Comparison of ENCODE assay signal across 12 cellular contexts in the genomic region with DNA sequence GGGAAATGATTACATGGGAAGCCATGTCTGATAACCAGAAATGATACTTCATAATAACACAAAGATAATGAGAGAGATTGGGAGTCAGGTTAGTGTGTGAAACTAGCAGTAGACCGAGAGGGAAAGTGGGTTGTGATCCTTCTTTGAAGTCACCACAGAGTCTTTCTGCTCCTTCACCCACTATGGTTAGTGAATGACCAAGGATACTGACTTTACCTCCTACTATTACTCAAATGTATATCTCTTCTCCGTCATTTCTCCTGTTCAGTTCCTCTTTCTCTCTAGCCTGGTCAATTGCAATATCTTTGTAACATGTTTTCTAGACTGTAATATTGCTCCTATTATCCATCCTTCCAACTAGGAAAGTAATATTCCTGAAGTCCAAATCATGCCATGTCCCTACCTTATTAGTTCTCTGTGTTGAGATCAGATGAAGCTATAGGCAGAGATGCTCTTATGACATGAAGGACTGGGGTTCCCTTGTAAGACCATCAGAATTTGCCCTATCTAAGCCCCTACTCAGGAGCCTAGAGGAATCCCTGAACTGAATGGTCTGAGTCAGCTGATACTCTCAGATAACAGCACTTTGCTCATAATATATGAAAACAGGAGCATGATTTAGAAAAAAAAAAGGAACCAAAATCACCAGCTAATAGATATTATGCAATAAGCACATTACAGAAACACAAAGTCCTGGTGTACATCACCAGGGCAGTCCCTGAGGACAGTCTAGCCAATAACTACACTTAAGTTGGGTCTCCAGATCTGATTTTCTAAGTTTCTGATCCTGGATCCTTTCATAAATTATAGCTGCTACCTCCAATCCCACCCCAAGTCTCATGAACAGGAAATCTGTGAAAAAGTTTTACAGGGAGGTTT.
A peak's percentile ranks its signal among the peaks of the same experiment; 100 is the strongest.
DNase-seq lines count a peak whose midpoint lies in the region; ATAC-seq lines count a peak whose summit lies in the region.
"Had no signal": no experiment of that assay in that cellular context is flagged by ENCODE, and none has a peak within 500 bp of the region (broad histone marks: within the 10 kb centered on the region; RNA-seq: fewer than 3 reads in every experiment).

No MANE protein-coding gene starts in this region.

- H3K27ac ChIP-seq in substantia nigra (ENCODE audit: low read depth, low read length, poor library complexity, severe bottlenecking), result no peak overlapping the region
- H3K27ac ChIP-seq: BLaER1, prostate gland had no signal

- ATAC-seq in GM19043 (IDR thresholded peaks at IDR 0.05; ENCODE audit: low read depth, unreplicated experiment) (peak; percentile 74), HG02870 (IDR thresholded peaks at IDR 0.05; ENCODE audit: unreplicated experiment) (peak; percentile 98)
- ATAC-seq: WTC11 had no signal

- DNase-seq in EH (ENCODE audit: low read depth) (peak; percentile 18), NOMO-1 (lab: John Stamatoyannopoulos, UW; ENCODE audit: unreplicated experiment in 2 of 2) (peak; percentile 50 to 64), substantia nigra (lab: John Stamatoyannopoulos, UW) (no peak), NCI-H524 (lab: John Stamatoyannopoulos, UW) (no peak), cerebellar nuclear complex (lab: John Stamatoyannopoulos, UW) (no peak), GM03348 (ENCODE audit: low spot score) (no peak)
- DNase-seq: activated naive CD8-positive, alpha-beta T cell treated with anti-CD3 and anti-CD28 coated beads, Interleukin-2, amount 10 ng/mL, durations not matched to agents 7 days and 5 days had no signal

Comparison
In these comparisons a context has a peak if more than half of its experiments do, and no peak if none do; other contexts are left out.
1. DNase-seq: peak in EH (single experiment) and NOMO-1 (2 of 2); none in substantia nigra (0 of 49), NCI-H524 (0 of 2), cerebellar nuclear complex (0 of 2) and GM03348 (single experiment).